In the genomic region with DNA sequence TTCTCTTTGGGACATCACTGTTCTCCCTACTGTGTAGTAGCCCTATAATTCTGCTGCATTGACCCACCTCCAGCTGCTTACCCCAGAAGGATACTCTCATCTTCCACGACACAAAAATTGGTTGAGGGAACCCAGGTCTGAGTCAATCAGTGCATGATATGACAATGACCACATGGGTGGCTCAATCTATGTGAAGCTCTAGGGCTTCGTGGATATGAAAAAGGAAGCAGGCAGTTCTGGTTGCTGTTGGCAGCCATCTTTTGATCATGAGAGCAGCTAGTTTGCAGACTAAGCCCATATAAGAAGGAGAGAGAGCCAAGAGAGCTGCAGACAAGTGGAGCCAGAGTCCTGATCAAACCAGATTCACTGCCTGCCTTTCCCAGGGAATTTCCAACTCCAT, we compare ENCODE assay signal across 27 cellular contexts. TPM values are rescaled to one million over a fixed set of nuclear protein-coding genes. Genes with fewer than 3 reads are reported as not detected.
DNase-seq lines count a peak whose midpoint lies in the region; ATAC-seq and TF ChIP-seq lines count a peak whose summit lies in the region.
"Had no signal": no experiment of that assay in that cellular context is flagged by ENCODE, and none has a peak within 500 bp of the region (broad histone marks: within the 10 kb centered on the region; RNA-seq: fewer than 3 reads in every experiment).

No MANE protein-coding gene starts in this region.

- no peak overlapping the region for H3K4me3 ChIP-seq in uterus
- H3K4me3 ChIP-seq: A549; BLaER1 treated with 17β-estradiol and CSF1 and Interleukin-3, amounts not matched to agents 10 nM and 100 nM; PC-9 had no signal

- H3K9me3 Mint-ChIP-seq in endothelial cell (ENCODE audit: unreplicated experiment) (no peaks in the 10 kb centered on the region), WTC11 (0 out of 2 replicates have a peak, but pooled peaks cover 5% of the 10 kb centered on the region)
- H3K9me3 Mint-ChIP-seq in stimulated activated memory B cell treated with anti-CD40 and anti-IgM and Interleukin-4, amounts not matched to agents 10 μg/mL and 1 μg/mL and 100 μg/mL, for 72 hours = no peaks in the 10 kb centered on the region
- no peaks in the 10 kb centered on the region for H3K9me3 Mint-ChIP-seq in activated naive CD4-positive, alpha-beta T cell treated with anti-CD3 and anti-CD28 coated beads for 36 hours
- H3K9me3 Mint-ChIP-seq: CD4-positive, alpha-beta T cell had no signal

- H3K4me1 Mint-ChIP-seq in endothelial cell (ENCODE audit: unreplicated experiment) = peaks cover 20% of the 10 kb centered on the region
- H3K4me1 Mint-ChIP-seq in stimulated activated memory B cell treated with anti-CD40 and anti-IgM and Interleukin-4, amounts not matched to agents 10 μg/mL and 1 μg/mL and 100 μg/mL, for 72 hours = no peaks in the 10 kb centered on the region
- H3K4me1 Mint-ChIP-seq in WTC11 = peaks cover 7% of the 10 kb centered on the region
- no peaks in the 10 kb centered on the region for H3K4me1 Mint-ChIP-seq in activated naive CD4-positive, alpha-beta T cell treated with anti-CD3 and anti-CD28 coated beads for 36 hours (ENCODE audit: low read depth)

- H3K27me3 ChIP-seq in uterus = no peaks in the 10 kb centered on the region
- H3K27me3 ChIP-seq: BLaER1 treated with 17β-estradiol and CSF1 and Interleukin-3, amounts not matched to agents 10 nM and 100 nM had no signal

- CTCF ChIA-PET in WTC11 (lab: Charles Lee) = interaction anchor here (1.4 to 2.0 kb wide), 2 partner anchors 24 to 59 kb away, joined by 7 read pairs; partner anchors contain the start of gene AVPR1A
- CTCF ChIA-PET in activated naive CD4-positive, alpha-beta T cell treated with anti-CD3 and anti-CD28 coated beads for 36 hours (lab: Charles Lee) = no interaction called here

- no peak overlapping the region for H3K27ac ChIP-seq in uterus
- H3K27ac ChIP-seq: A549; BLaER1 treated with 17β-estradiol and CSF1 and Interleukin-3, amounts not matched to agents 10 nM and 100 nM; PC-9 had no signal

- DNase-seq in endothelial cell (ENCODE audit: low spot score) = no peak
- no peak for DNase-seq in WTC11 (ENCODE audit: low spot score)
- DNase-seq in uterus = no peak
- no peak for DNase-seq in activated naive CD4-positive, alpha-beta T cell treated with anti-CD3 and anti-CD28 coated beads for 36 hours
- DNase-seq: AML-193; CD4-positive, alpha-beta T cell; GDM1; GOT3; HCEC 1CT; NCI-H1092 treated with DMSO at 0.1 percent for 48 hours; NCI-H1436; NCI-H2029; NCI-H446 treated with DMSO at 0.1 percent for 48 hours; NCI-H526; NCI-H82; NK-92 treated with Interleukin-12 subunit alpha and Interleukin-12 subunit beta, amount 100 ng/mL, for 24 hours; PC-9; T-helper 1 cell had no signal

- no peaks in the 10 kb centered on the region for H3K4me1 ChIP-seq in uterus
- H3K4me1 ChIP-seq: A549; BLaER1 treated with 17β-estradiol and CSF1 and Interleukin-3, amounts not matched to agents 10 nM and 100 nM had no signal

- ATAC-seq in GM18519 (IDR thresholded peaks at IDR 0.05; ENCODE audit: low FRiP score, unreplicated experiment) (peak; percentile 61), HG03432 (IDR thresholded peaks at IDR 0.05; ENCODE audit: unreplicated experiment) (peak; percentile 49), WTC11 (no peak)
- peak; percentile 32 for ATAC-seq in stimulated activated memory B cell treated with anti-CD40 and anti-IgM and Interleukin-4, amounts not matched to agents 10 μg/mL and 1 μg/mL and 100 μg/mL, for 72 hours
- ATAC-seq: A549, Right ventricle myocardium inferior had no signal

- POLR2A ChIA-PET in WTC11 (lab: Charles Lee) = no interaction called here

- H3K36me3 Mint-ChIP-seq in endothelial cell (ENCODE audit: low read depth, unreplicated experiment) = no peaks in the 10 kb centered on the region
- no peaks in the 10 kb centered on the region for H3K36me3 Mint-ChIP-seq in stimulated activated memory B cell treated with anti-CD40 and anti-IgM and Interleukin-4, amounts not matched to agents 10 μg/mL and 1 μg/mL and 100 μg/mL, for 72 hours
- H3K36me3 Mint-ChIP-seq in WTC11 = no peaks in the 10 kb centered on the region
- no peaks in the 10 kb centered on the region for H3K36me3 Mint-ChIP-seq in activated naive CD4-positive, alpha-beta T cell treated with anti-CD3 and anti-CD28 coated beads for 36 hours (ENCODE audit: low read depth)

- intact Hi-C loops in uterus (cut with DNase I; ENCODE audit: low total_unique reads) = no loop called here
- intact Hi-C loops in activated naive CD4-positive, alpha-beta T cell treated with anti-CD3 and anti-CD28 coated beads for 36 hours (cut with micrococcal nuclease) = no loop called here

- peak overlapping the region; percentile 9 for H3K27ac Mint-ChIP-seq in endothelial cell (ENCODE audit: unreplicated experiment)
- no peak overlapping the region for H3K27ac Mint-ChIP-seq in stimulated activated memory B cell treated with anti-CD40 and anti-IgM and Interleukin-4, amounts not matched to agents 10 μg/mL and 1 μg/mL and 100 μg/mL, for 72 hours
- no peak overlapping the region for H3K27ac Mint-ChIP-seq in WTC11
- no peak overlapping the region for H3K27ac Mint-ChIP-seq in activated naive CD4-positive, alpha-beta T cell treated with anti-CD3 and anti-CD28 coated beads for 36 hours
- H3K27ac Mint-ChIP-seq: CD4-positive, alpha-beta T cell had no signal

- H3K4me3 Mint-ChIP-seq in endothelial cell (ENCODE audit: unreplicated experiment) = no peak overlapping the region
- no peak overlapping the region for H3K4me3 Mint-ChIP-seq in stimulated activated memory B cell treated with anti-CD40 and anti-IgM and Interleukin-4, amounts not matched to agents 10 μg/mL and 1 μg/mL and 100 μg/mL, for 72 hours
- no peak overlapping the region for H3K4me3 Mint-ChIP-seq in WTC11
- H3K4me3 Mint-ChIP-seq in activated naive CD4-positive, alpha-beta T cell treated with anti-CD3 and anti-CD28 coated beads for 36 hours = no peak overlapping the region
- H3K4me3 Mint-ChIP-seq: CD4-positive, alpha-beta T cell had no signal

- H3K27me3 Mint-ChIP-seq in endothelial cell (ENCODE audit: unreplicated experiment) = no peaks in the 10 kb centered on the region
- peaks cover 13% of the 10 kb centered on the region for H3K27me3 Mint-ChIP-seq in stimulated activated memory B cell treated with anti-CD40 and anti-IgM and Interleukin-4, amounts not matched to agents 10 μg/mL and 1 μg/mL and 100 μg/mL, for 72 hours
- no peaks in the 10 kb centered on the region for H3K27me3 Mint-ChIP-seq in WTC11 (ENCODE audit: low read depth)
- no peaks in the 10 kb centered on the region for H3K27me3 Mint-ChIP-seq in activated naive CD4-positive, alpha-beta T cell treated with anti-CD3 and anti-CD28 coated beads for 36 hours (ENCODE audit: low read depth)

- TF ChIP-seq POLR2A in uterus (IDR thresholded peaks at IDR 0.05) = no peak

- TF ChIP-seq CTCF in endothelial cell (IDR thresholded peaks at IDR 0.05; ENCODE audit: unreplicated experiment) = no peak
- no peak for TF ChIP-seq CTCF in WTC11 (IDR thresholded peaks at IDR 0.05)
- TF ChIP-seq CTCF in uterus (IDR thresholded peaks at IDR 0.05) = no peak

- no peaks in the 10 kb centered on the region for H3K9me3 ChIP-seq in uterus
- H3K9me3 ChIP-seq: A549; BLaER1 treated with 17β-estradiol and CSF1 and Interleukin-3, amounts not matched to agents 10 nM and 100 nM had no signal

- H3K36me3 ChIP-seq in uterus = no peaks in the 10 kb centered on the region
- H3K36me3 ChIP-seq: BLaER1 treated with 17β-estradiol and CSF1 and Interleukin-3, amounts not matched to agents 10 nM and 100 nM had no signal

TF ChIP-seq in WTC11, 78 proteins besides CTCF, POLR2A, EP300 and RAD21:
- TF ChIP-seq ESRRA (CRISPR knock-in tag; IDR thresholded peaks at IDR 0.05; ENCODE audit: borderline replicate concordance) (no peak), USF2 (CRISPR knock-in tag; IDR thresholded peaks at IDR 0.05) (no peak), ZNF396 (CRISPR knock-in tag; IDR thresholded peaks at IDR 0.05; ENCODE audit: borderline replicate concordance) (no peak), FOXP1 (CRISPR knock-in tag; IDR thresholded peaks at IDR 0.05; ENCODE audit: borderline replicate concordance) (no peak), GRHL2 (CRISPR knock-in tag; IDR thresholded peaks at IDR 0.05; ENCODE audit: insufficient replicate concordance, severe bottlenecking) (no peak), NR3C1 (CRISPR knock-in tag; conservative IDR thresholded peaks at IDR 0.05; ENCODE audit: low read depth) (no peak), SP1 (CRISPR knock-in tag; conservative IDR thresholded peaks at IDR 0.05) (no peak), ZSCAN18 (CRISPR knock-in tag; IDR thresholded peaks at IDR 0.05) (no peak), ZBTB43 (CRISPR knock-in tag; IDR thresholded peaks at IDR 0.05) (no peak)
TF ChIP-seq in WTC11: peak in this region for 0.

RNA-seq across cellular contexts. Expression of gene AVPR1A, which starts 57.9 kb away (rescaled TPM):
- total RNA-seq in endothelial cell (ENCODE audit: unreplicated experiment) (0.59 TPM), WTC11 (2021) (0.09 to 0.24 TPM (median 0.11 TPM) in 3 replicates), uterus (10 to 100 TPM in 3 of 4 donors, 1 to 10 TPM in 1; 8.7 to 59.9 (median 19.7) TPM)
- total RNA-seq in activated naive CD4-positive, alpha-beta T cell treated with anti-CD3 and anti-CD28 coated beads for 36 hours = not detected
- total RNA-seq: CD4-positive, alpha-beta T cell; HT-29; PC-9; RPMI7951; SK-MEL-5 had no signal
